ENCODE assay signal across 14 cellular contexts in the genomic region with DNA sequence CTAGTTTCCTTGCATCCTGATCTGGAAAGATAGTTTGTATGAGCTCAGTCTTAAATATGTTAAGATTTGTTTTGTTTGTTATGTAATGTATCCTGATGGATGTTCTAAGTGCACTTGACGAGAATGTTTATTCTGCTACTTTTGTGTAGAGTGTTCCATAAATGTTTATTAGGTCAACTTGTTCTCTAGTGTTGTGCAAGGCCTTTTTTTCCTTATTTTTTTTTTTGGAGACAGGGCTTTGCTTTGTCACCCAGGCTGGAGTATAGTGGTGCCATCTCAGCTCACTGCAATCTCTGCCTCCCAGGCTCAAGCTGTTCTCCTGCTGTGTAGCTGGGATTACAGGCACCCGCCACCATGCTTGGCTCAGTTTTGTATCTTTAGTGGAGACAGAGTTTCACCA. TPM values are rescaled to one million over a fixed set of nuclear protein-coding genes. Genes with fewer than 3 reads are reported as not detected.
DNase-seq lines count a peak whose midpoint lies in the region; ATAC-seq and TF ChIP-seq lines count a peak whose summit lies in the region.
"Had no signal": no experiment of that assay in that cellular context is flagged by ENCODE, and none has a peak within 500 bp of the region (broad histone marks: within the 10 kb centered on the region; RNA-seq: fewer than 3 reads in every experiment).

No MANE protein-coding gene starts in this region.

- H3K27ac Mint-ChIP-seq in CD4-positive, alpha-beta T cell = peak overlapping the region; percentile 29
- H3K27ac Mint-ChIP-seq in stimulated activated naive B cell treated with anti-CD40 and anti-IgM and Interleukin-4, amounts not matched to agents 10 μg/mL and 1 μg/mL and 100 μg/mL, for 72 hours = no peak overlapping the region

- DNase-seq in CD4-positive, alpha-beta T cell = no peak
- peak; percentile 85 for DNase-seq in LNCaP clone FGC (ENCODE audit: low read depth)
- peak; percentile 26 for DNase-seq in amniotic epithelial cell (ENCODE audit: low read depth)
- DNase-seq in gastrocnemius medialis = peak; percentile 1 to 27
- no peak for DNase-seq in stimulated activated naive B cell treated with anti-CD40 and anti-IgM and Interleukin-4, amounts not matched to agents 10 μg/mL and 1 μg/mL and 100 μg/mL, for 72 hours
- DNase-seq in DMS79 (lab: John Stamatoyannopoulos, UW) = no peak
- DNase-seq: DMS53, HCEC 1CT had no signal

- peaks cover 8% of the 10 kb centered on the region for H3K4me1 Mint-ChIP-seq in CD4-positive, alpha-beta T cell (ENCODE audit: low read depth)
- peaks cover 0 to 18% of the 10 kb centered on the region in 2 donors for H3K4me1 Mint-ChIP-seq in stimulated activated naive B cell treated with anti-CD40 and anti-IgM and Interleukin-4, amounts not matched to agents 10 μg/mL and 1 μg/mL and 100 μg/mL, for 72 hours

- CTCF ChIA-PET in CD4-positive, alpha-beta T cell (lab: Charles Lee) = no interaction called here

- H3K4me1 ChIP-seq in gastrocnemius medialis = peaks cover 0 to 5% of the 10 kb centered on the region in 2 donors
- H3K4me1 ChIP-seq: BLaER1 had no signal

- in situ Hi-C loops in gastrocnemius medialis (cut with MboI; ENCODE audit: low sequenced_read_pairs in 4 of 4) = no loop called here

- H3K36me3 ChIP-seq in gastrocnemius medialis = no peaks in the 10 kb centered on the region
- H3K36me3 ChIP-seq: BLaER1 had no signal

- H3K9me3 Mint-ChIP-seq in CD4-positive, alpha-beta T cell = no peaks in the 10 kb centered on the region
- no peaks in the 10 kb centered on the region for H3K9me3 Mint-ChIP-seq in stimulated activated naive B cell treated with anti-CD40 and anti-IgM and Interleukin-4, amounts not matched to agents 10 μg/mL and 1 μg/mL and 100 μg/mL, for 72 hours

- intact Hi-C loops in CD4-positive, alpha-beta T cell (cut with DNase I, micrococcal nuclease) = loop anchor here in 1 of 2 experiments (10.0 kb wide), 1 partner anchor 95 kb away; no protein-coding TSS in a partner anchor
- intact Hi-C loops in gastrocnemius medialis (cut with DNase I; ENCODE audit: low total_unique reads) = no loop called here

- POLR2A ChIA-PET in CD4-positive, alpha-beta T cell (lab: Charles Lee) = no interaction called here

- H3K4me3 Mint-ChIP-seq in CD4-positive, alpha-beta T cell = no peak overlapping the region
- no peak overlapping the region for H3K4me3 Mint-ChIP-seq in stimulated activated naive B cell treated with anti-CD40 and anti-IgM and Interleukin-4, amounts not matched to agents 10 μg/mL and 1 μg/mL and 100 μg/mL, for 72 hours

- no peak for TF ChIP-seq POLR2A in gastrocnemius medialis (IDR thresholded peaks at IDR 0.05)

- TF ChIP-seq CTCF in CD4-positive, alpha-beta T cell (IDR thresholded peaks at IDR 0.05) = no peak
- TF ChIP-seq CTCF in LNCaP clone FGC (IDR thresholded peaks at IDR 0.05; ENCODE audit: control insufficient read depth, extremely low read depth, insufficient read depth) = no peak
- no peak for TF ChIP-seq CTCF in gastrocnemius medialis (IDR thresholded peaks at IDR 0.05 in 4 of 5, conservative IDR thresholded peaks at IDR 0.05 in 1 of 5)

- no peaks in the 10 kb centered on the region for H3K27me3 Mint-ChIP-seq in CD4-positive, alpha-beta T cell
- H3K27me3 Mint-ChIP-seq in stimulated activated naive B cell treated with anti-CD40 and anti-IgM and Interleukin-4, amounts not matched to agents 10 μg/mL and 1 μg/mL and 100 μg/mL, for 72 hours = no peaks in the 10 kb centered on the region

- no peak overlapping the region for H3K27ac ChIP-seq in CD4-positive, alpha-beta T cell (ENCODE audit: low read depth, low read length)
- H3K27ac ChIP-seq in gastrocnemius medialis = peak overlapping the region in 2 of 4 donors; percentile 31 to 64
- H3K27ac ChIP-seq: BLaER1, HL-60 had no signal

- no peaks in the 10 kb centered on the region for H3K27me3 ChIP-seq in CD4-positive, alpha-beta T cell (ENCODE audit: control insufficient read depth, insufficient read depth, low read length)
- H3K27me3 ChIP-seq in gastrocnemius medialis = no peaks in the 10 kb centered on the region
- H3K27me3 ChIP-seq: BLaER1 had no signal

- H3K36me3 Mint-ChIP-seq in CD4-positive, alpha-beta T cell (ENCODE audit: low read depth) = peaks cover 80% of the 10 kb centered on the region
- peaks cover 0 to 26% of the 10 kb centered on the region in 2 donors for H3K36me3 Mint-ChIP-seq in stimulated activated naive B cell treated with anti-CD40 and anti-IgM and Interleukin-4, amounts not matched to agents 10 μg/mL and 1 μg/mL and 100 μg/mL, for 72 hours

- ATAC-seq in CD4-positive, alpha-beta T cell (ENCODE audit: poor library complexity) = no peak
- ATAC-seq in gastrocnemius medialis (peak; percentile 53 to 88), GM18861 (IDR thresholded peaks at IDR 0.05; ENCODE audit: unreplicated experiment) (no peak), GM18517 (IDR thresholded peaks at IDR 0.05; ENCODE audit: unreplicated experiment) (no peak)
- ATAC-seq in stimulated activated naive B cell treated with anti-CD40 and anti-IgM and Interleukin-4, amounts not matched to agents 10 μg/mL and 1 μg/mL and 100 μg/mL, for 72 hours (replicated peaks) = no peak

- no peaks in the 10 kb centered on the region for H3K9me3 ChIP-seq in CD4-positive, alpha-beta T cell (ENCODE audit: control insufficient read depth, low read length)
- no peaks in the 10 kb centered on the region for H3K9me3 ChIP-seq in gastrocnemius medialis
- H3K9me3 ChIP-seq: BLaER1 had no signal

- H3K4me3 ChIP-seq in LNCaP clone FGC (ENCODE audit: low read depth, low read length) = no peak overlapping the region
- no peak overlapping the region for H3K4me3 ChIP-seq in gastrocnemius medialis
- H3K4me3 ChIP-seq: BLaER1 had no signal

RNA-seq across cellular contexts. Expression of a gene that starts 28.7 kb away (rescaled TPM):
- total RNA-seq in CD4-positive, alpha-beta T cell = 10 to 100 TPM; 32.1 to 37.1 TPM
- total RNA-seq in gastrocnemius medialis = 10 to 100 TPM in 1 of 4 donors, 1 to 10 TPM in 1, not detected in 2; 6.7 to 14.3 TPM
- total RNA-seq: A673, Daoy had no signal

Comparison
In these comparisons a context has a peak if more than half of its experiments do, and no peak if none do; other contexts are left out.
1. ATAC-seq: peak in gastrocnemius medialis (2 of 2); none in CD4-positive, alpha-beta T cell (single experiment), stimulated activated naive B cell treated with anti-CD40 and anti-IgM and Interleukin-4, amounts not matched to agents 10 μg/mL and 1 μg/mL and 100 μg/mL, for 72 hours (0 of 2), GM18861 (single experiment) and GM18517 (single experiment).
2. DNase-seq: peak in LNCaP clone FGC (single experiment), amniotic epithelial cell (single experiment) and gastrocnemius medialis (2 of 2); none in CD4-positive, alpha-beta T cell (0 of 10), stimulated activated naive B cell treated with anti-CD40 and anti-IgM and Interleukin-4, amounts not matched to agents 10 μg/mL and 1 μg/mL and 100 μg/mL, for 72 hours (single experiment) and DMS79 (single experiment).